Comparison of ENCODE assay signal across 8 cellular contexts in genomic region chr17:76727745-76728456, GRCh38. TPM values are rescaled to one million over a fixed set of nuclear protein-coding genes. Genes with fewer than 3 reads are reported as not detected.
A peak's percentile ranks its signal among the peaks of the same experiment; 100 is the strongest.
DNase-seq lines count a peak whose midpoint lies in the region; TF ChIP-seq lines count a peak whose summit lies in the region.

No MANE protein-coding gene starts in this region.

- H3K36me3 ChIP-seq in kidney epithelial cell (ENCODE audit: control insufficient read depth, insufficient read depth, low read length) = peaks cover 1% of the 10 kb centered on the region

- no peak for DNase-seq in AG10803 (ENCODE audit: low read depth)
- peak; percentile 34 for DNase-seq in HFFc6
- no peak for DNase-seq in activated naive CD8-positive, alpha-beta T cell treated with anti-CD3 and anti-CD28 coated beads for 36 hours
- DNase-seq in kidney epithelial cell (ENCODE audit: low read depth) = no peak
- DNase-seq in NCI-H1930 (lab: John Stamatoyannopoulos, UW) = no peak
- no peak for DNase-seq in SW 1271 (lab: John Stamatoyannopoulos, UW)
- no peak for DNase-seq in AG08396 (ENCODE audit: low spot score)

- H3K4me3 Mint-ChIP-seq in HFFc6 = peak overlapping the region; percentile 95
- peak overlapping the region; percentile 98 for H3K4me3 Mint-ChIP-seq in activated naive CD8-positive, alpha-beta T cell treated with anti-CD3 and anti-CD28 coated beads for 36 hours

- peaks cover 34% of the 10 kb centered on the region for H3K4me1 Mint-ChIP-seq in HFFc6 (ENCODE audit: low read depth)
- H3K4me1 Mint-ChIP-seq in activated naive CD8-positive, alpha-beta T cell treated with anti-CD3 and anti-CD28 coated beads for 36 hours = peaks cover 39% of the 10 kb centered on the region

- H3K27me3 Mint-ChIP-seq in HFFc6 (ENCODE audit: insufficient read depth) = peaks cover 3% of the 10 kb centered on the region; the same call in 1 of the 2 replicates
- H3K27me3 Mint-ChIP-seq in activated naive CD8-positive, alpha-beta T cell treated with anti-CD3 and anti-CD28 coated beads for 36 hours = no peaks in the 10 kb centered on the region

- peak overlapping the region; percentile 81 for H3K27ac ChIP-seq in temporal lobe (ENCODE audit: low read depth, low read length)

- TF ChIP-seq CTCF in AG10803 (conservative IDR thresholded peaks at IDR 0.05; ENCODE audit: low read length) (no peak), HFFc6 (IDR thresholded peaks at IDR 0.05) (no peak), kidney epithelial cell (IDR thresholded peaks at IDR 0.05; ENCODE audit: insufficient read depth, low read length, poor library complexity, severe bottlenecking) (no peak)

- no peaks in the 10 kb centered on the region for H3K9me3 Mint-ChIP-seq in HFFc6
- H3K9me3 Mint-ChIP-seq in activated naive CD8-positive, alpha-beta T cell treated with anti-CD3 and anti-CD28 coated beads for 36 hours = no peaks in the 10 kb centered on the region

- H3K27ac Mint-ChIP-seq in HFFc6 = peak overlapping the region; percentile 96
- H3K27ac Mint-ChIP-seq in activated naive CD8-positive, alpha-beta T cell treated with anti-CD3 and anti-CD28 coated beads for 36 hours = peak overlapping the region; percentile 98

- H3K27me3 ChIP-seq in kidney epithelial cell (ENCODE audit: control insufficient read depth, insufficient read depth, low read length) = no peaks in the 10 kb centered on the region

- H3K4me3 ChIP-seq in AG10803 (ENCODE audit: low read length) = peak overlapping the region; percentile 72
- H3K4me3 ChIP-seq in kidney epithelial cell (ENCODE audit: low read depth, low read length) = peak overlapping the region; percentile 96

- peaks cover 27% of the 10 kb centered on the region for H3K36me3 Mint-ChIP-seq in HFFc6 (ENCODE audit: low read depth)
- H3K36me3 Mint-ChIP-seq in activated naive CD8-positive, alpha-beta T cell treated with anti-CD3 and anti-CD28 coated beads for 36 hours = peaks cover 63% of the 10 kb centered on the region

RNA-seq across cellular contexts. Expression of gene METTL23, which starts 1.3 kb away (rescaled TPM):
- 10 to 100 TPM; 30.1 to 32.8 (median 31.1) TPM for total RNA-seq in HFFc6 (2021; fragmentation: NEBNext Ultra II Directional; extraction: Animal tissue kit (Norgen Biotek cat#: 25700))
- 10 to 100 TPM; 30.0 to 30.6 TPM for total RNA-seq in activated naive CD8-positive, alpha-beta T cell treated with anti-CD3 and anti-CD28 coated beads for 36 hours
- total RNA-seq in kidney epithelial cell (32.8 TPM in 2 replicates), temporal lobe (12.0 TPM)

RNA-seq across cellular contexts. Expression of gene JMJD6, which starts 1.5 kb away (rescaled TPM):
- total RNA-seq in HFFc6 (2021; fragmentation: NEBNext Ultra II Directional; extraction: Animal tissue kit (Norgen Biotek cat#: 25700)) = 10 to 100 TPM; 32.9 to 44.3 (median 37.3) TPM
- 10 to 100 TPM; 54.6 to 55.8 TPM for total RNA-seq in activated naive CD8-positive, alpha-beta T cell treated with anti-CD3 and anti-CD28 coated beads for 36 hours
- total RNA-seq in kidney epithelial cell (21.4 and 25.8 TPM in 2 replicates), temporal lobe (24.3 TPM)

RNA-seq across cellular contexts. Expression of gene SRSF2, which starts 9.2 kb away (rescaled TPM):
- 100 to 1,000 TPM; 179 to 220 (median 215) TPM for total RNA-seq in HFFc6 (2021; fragmentation: NEBNext Ultra II Directional; extraction: Animal tissue kit (Norgen Biotek cat#: 25700))
- 100 to 1,000 TPM; 549 to 571 TPM for total RNA-seq in activated naive CD8-positive, alpha-beta T cell treated with anti-CD3 and anti-CD28 coated beads for 36 hours
- 185 and 217 TPM in 2 replicates for total RNA-seq in kidney epithelial cell
- 61.2 TPM for total RNA-seq in temporal lobe

RNA-seq across cellular contexts. Expression of gene MFSD11, which starts 10.0 kb away (rescaled TPM):
- total RNA-seq in HFFc6 (2021; fragmentation: NEBNext Ultra II Directional; extraction: Animal tissue kit (Norgen Biotek cat#: 25700)) = 10 to 100 TPM; 16.1 to 23.4 (median 20.7) TPM
- total RNA-seq in activated naive CD8-positive, alpha-beta T cell treated with anti-CD3 and anti-CD28 coated beads for 36 hours = 10 to 100 TPM; 14.4 to 16.0 TPM
- total RNA-seq in kidney epithelial cell (17.5 and 21.2 TPM in 2 replicates), temporal lobe (47.2 TPM)

RNA-seq across cellular contexts. Expression of gene MXRA7, which starts 17.1 kb away (rescaled TPM):
- 100 to 1,000 TPM; 180 to 259 (median 192) TPM for total RNA-seq in HFFc6 (2021; fragmentation: NEBNext Ultra II Directional; extraction: Animal tissue kit (Norgen Biotek cat#: 25700))
- 10 to 100 TPM; 13.7 to 14.8 TPM for total RNA-seq in activated naive CD8-positive, alpha-beta T cell treated with anti-CD3 and anti-CD28 coated beads for 36 hours
- total RNA-seq in kidney epithelial cell (110 and 142 TPM in 2 replicates), temporal lobe (35.7 TPM)
